In genomic region chr3:176570992-176571391, GRCh38 we compare ENCODE assay signal across 3 cellular contexts.
"Had no signal": no experiment of that assay in that cellular context is flagged by ENCODE, and none has a peak within 500 bp of the region (broad histone marks: within the 10 kb centered on the region; RNA-seq: fewer than 3 reads in every experiment).

No MANE protein-coding gene starts in this region.

- ATAC-seq: GM12878 had no signal

- H3K4me3 ChIP-seq: GM12878 had no signal

- DNase-seq: GDM1, GF-D8 had no signal
